10 cellular contexts compared by ENCODE assay signal in genomic region chr14:49550284-49551184, GRCh38. TPM values are rescaled to one million over a fixed set of nuclear protein-coding genes. Genes with fewer than 3 reads are reported as not detected.
A peak's percentile ranks its signal among the peaks of the same experiment; 100 is the strongest.
DNase-seq lines count a peak whose midpoint lies in the region; ATAC-seq and TF ChIP-seq lines count a peak whose summit lies in the region.
"Had no signal": no experiment of that assay in that cellular context is flagged by ENCODE, and none has a peak within 500 bp of the region (broad histone marks: within the 10 kb centered on the region; RNA-seq: fewer than 3 reads in every experiment).

No MANE protein-coding gene starts in this region.

- no peak overlapping the region; the same call in 1 of the 2 replicates for H3K9ac ChIP-seq in HUES64 (ENCODE audit: low read depth, low read length)

- no peaks in the 10 kb centered on the region for H3K36me3 ChIP-seq in HUES64 (ENCODE audit: insufficient read depth, low read length)

- 8% methylated on average over 1 of the region's 5 CpGs for WGBS in HUES64

- TF ChIP-seq CTCF in AG09309 (IDR thresholded peaks at IDR 0.05; ENCODE audit: control insufficient read depth, insufficient read depth, low read depth, low read length, missing control alignments): peak; percentile 39

- no peak for ATAC-seq in HG03457 (IDR thresholded peaks at IDR 0.05; ENCODE audit: unreplicated experiment)
- ATAC-seq in GM21619 (IDR thresholded peaks at IDR 0.05; ENCODE audit: unreplicated experiment): no peak

- H3K9me3 ChIP-seq in HUES64 (ENCODE audit: insufficient read depth, low read depth, low read length): no peaks in the 10 kb centered on the region

- peaks cover 27% of the 10 kb centered on the region for H3K4me1 ChIP-seq in HUES64 (ENCODE audit: insufficient read depth, low read length)

- H3K27ac ChIP-seq in HUES64 (ENCODE audit: low read depth, low read length): peak overlapping the region; percentile 46; the same call in 1 of the 2 replicates

- in situ Hi-C loops in SK-MEL-5 (cut with HindIII; ENCODE audit: low pct_unique_long_range_greater_than_20kb, low sequenced_read_pairs): no loop called here

- no peaks in the 10 kb centered on the region for H3K27me3 ChIP-seq in HUES64 (ENCODE audit: insufficient read depth, low read length)

- DNase-seq in AG09309 (ENCODE audit: low read depth) (no peak), SK-MEL-5 (ENCODE audit: low read depth, low spot score) (peak; percentile 44), iPS-NIHi11 (ENCODE audit: low spot score) (peak; percentile 24), ureter (ENCODE audit: low spot score) (no peak)
- DNase-seq in stimulated activated CD4-positive, alpha-beta T cell treated with anti-CD3 and anti-CD28 coated beads, Interleukin-15, amount 100 ng/mL, for 24 hours: no peak
- DNase-seq: anterior cingulate cortex, left cardiac atrium had no signal

- H3K4me3 ChIP-seq in AG09309 (ENCODE audit: control insufficient read depth, low read depth, low read length) (no peak overlapping the region), HUES64 (ENCODE audit: low read length) (no peak overlapping the region)

RNA-seq across cellular contexts. Expression of gene RPS29, which starts 35.6 kb away (rescaled TPM):
- 3,801 TPM for polyA plus RNA-seq in HUES64 (2013, experiment 1 of 2)
- 3,697 TPM for polyA plus RNA-seq in HUES64 (2013, experiment 2 of 2)
- 1,995 and 2,116 TPM in 2 replicates for total RNA-seq in SK-MEL-5 (2014; rRNA removed; shearing (Covaris generic))
- 7,547 and 9,508 TPM in 2 replicates for polyA plus RNA-seq in SK-MEL-5 (2015; cell fraction: cytosol; rRNA removed)
- 1,471 and 1,614 TPM in 2 replicates for polyA plus RNA-seq in SK-MEL-5 (2015; cell fraction: nucleus; rRNA removed)
- 993 TPM for total RNA-seq in ureter

RNA-seq across cellular contexts. Expression of gene LRR1, which starts 48.2 kb away (rescaled TPM):
- polyA plus RNA-seq in HUES64 (2013, experiment 1 of 2): 37.8 TPM
- 36.8 TPM for polyA plus RNA-seq in HUES64 (2013, experiment 2 of 2)
- total RNA-seq in SK-MEL-5 (2014; rRNA removed; shearing (Covaris generic)): 21.3 and 23.3 TPM in 2 replicates
- polyA plus RNA-seq in SK-MEL-5 (2015; cell fraction: cytosol; rRNA removed): 9.3 and 13.6 TPM in 2 replicates
- polyA plus RNA-seq in SK-MEL-5 (2015; cell fraction: nucleus; rRNA removed): 5.0 and 19.1 TPM in 2 replicates
- 7.1 TPM for total RNA-seq in ureter

Comparison
In these comparisons a context has a peak if more than half of its experiments do, and no peak if none do; other contexts are left out.
1. DNase-seq: peak in SK-MEL-5 (single experiment) and iPS-NIHi11 (single experiment); none in AG09309 (single experiment), ureter (single experiment) and stimulated activated CD4-positive, alpha-beta T cell treated with anti-CD3 and anti-CD28 coated beads, Interleukin-15, amount 100 ng/mL, for 24 hours (single experiment).